Comparison of ENCODE assay signal across 1 cellular context in genomic region chr13:98200211-98200878, GRCh38.
TF ChIP-seq lines count a peak whose summit lies in the region.

No MANE protein-coding gene starts in this region.

TF ChIP-seq in GM23338, 12 proteins besides CTCF, POLR2A, EP300 and RAD21:
- TF ChIP-seq, protein P1, sequence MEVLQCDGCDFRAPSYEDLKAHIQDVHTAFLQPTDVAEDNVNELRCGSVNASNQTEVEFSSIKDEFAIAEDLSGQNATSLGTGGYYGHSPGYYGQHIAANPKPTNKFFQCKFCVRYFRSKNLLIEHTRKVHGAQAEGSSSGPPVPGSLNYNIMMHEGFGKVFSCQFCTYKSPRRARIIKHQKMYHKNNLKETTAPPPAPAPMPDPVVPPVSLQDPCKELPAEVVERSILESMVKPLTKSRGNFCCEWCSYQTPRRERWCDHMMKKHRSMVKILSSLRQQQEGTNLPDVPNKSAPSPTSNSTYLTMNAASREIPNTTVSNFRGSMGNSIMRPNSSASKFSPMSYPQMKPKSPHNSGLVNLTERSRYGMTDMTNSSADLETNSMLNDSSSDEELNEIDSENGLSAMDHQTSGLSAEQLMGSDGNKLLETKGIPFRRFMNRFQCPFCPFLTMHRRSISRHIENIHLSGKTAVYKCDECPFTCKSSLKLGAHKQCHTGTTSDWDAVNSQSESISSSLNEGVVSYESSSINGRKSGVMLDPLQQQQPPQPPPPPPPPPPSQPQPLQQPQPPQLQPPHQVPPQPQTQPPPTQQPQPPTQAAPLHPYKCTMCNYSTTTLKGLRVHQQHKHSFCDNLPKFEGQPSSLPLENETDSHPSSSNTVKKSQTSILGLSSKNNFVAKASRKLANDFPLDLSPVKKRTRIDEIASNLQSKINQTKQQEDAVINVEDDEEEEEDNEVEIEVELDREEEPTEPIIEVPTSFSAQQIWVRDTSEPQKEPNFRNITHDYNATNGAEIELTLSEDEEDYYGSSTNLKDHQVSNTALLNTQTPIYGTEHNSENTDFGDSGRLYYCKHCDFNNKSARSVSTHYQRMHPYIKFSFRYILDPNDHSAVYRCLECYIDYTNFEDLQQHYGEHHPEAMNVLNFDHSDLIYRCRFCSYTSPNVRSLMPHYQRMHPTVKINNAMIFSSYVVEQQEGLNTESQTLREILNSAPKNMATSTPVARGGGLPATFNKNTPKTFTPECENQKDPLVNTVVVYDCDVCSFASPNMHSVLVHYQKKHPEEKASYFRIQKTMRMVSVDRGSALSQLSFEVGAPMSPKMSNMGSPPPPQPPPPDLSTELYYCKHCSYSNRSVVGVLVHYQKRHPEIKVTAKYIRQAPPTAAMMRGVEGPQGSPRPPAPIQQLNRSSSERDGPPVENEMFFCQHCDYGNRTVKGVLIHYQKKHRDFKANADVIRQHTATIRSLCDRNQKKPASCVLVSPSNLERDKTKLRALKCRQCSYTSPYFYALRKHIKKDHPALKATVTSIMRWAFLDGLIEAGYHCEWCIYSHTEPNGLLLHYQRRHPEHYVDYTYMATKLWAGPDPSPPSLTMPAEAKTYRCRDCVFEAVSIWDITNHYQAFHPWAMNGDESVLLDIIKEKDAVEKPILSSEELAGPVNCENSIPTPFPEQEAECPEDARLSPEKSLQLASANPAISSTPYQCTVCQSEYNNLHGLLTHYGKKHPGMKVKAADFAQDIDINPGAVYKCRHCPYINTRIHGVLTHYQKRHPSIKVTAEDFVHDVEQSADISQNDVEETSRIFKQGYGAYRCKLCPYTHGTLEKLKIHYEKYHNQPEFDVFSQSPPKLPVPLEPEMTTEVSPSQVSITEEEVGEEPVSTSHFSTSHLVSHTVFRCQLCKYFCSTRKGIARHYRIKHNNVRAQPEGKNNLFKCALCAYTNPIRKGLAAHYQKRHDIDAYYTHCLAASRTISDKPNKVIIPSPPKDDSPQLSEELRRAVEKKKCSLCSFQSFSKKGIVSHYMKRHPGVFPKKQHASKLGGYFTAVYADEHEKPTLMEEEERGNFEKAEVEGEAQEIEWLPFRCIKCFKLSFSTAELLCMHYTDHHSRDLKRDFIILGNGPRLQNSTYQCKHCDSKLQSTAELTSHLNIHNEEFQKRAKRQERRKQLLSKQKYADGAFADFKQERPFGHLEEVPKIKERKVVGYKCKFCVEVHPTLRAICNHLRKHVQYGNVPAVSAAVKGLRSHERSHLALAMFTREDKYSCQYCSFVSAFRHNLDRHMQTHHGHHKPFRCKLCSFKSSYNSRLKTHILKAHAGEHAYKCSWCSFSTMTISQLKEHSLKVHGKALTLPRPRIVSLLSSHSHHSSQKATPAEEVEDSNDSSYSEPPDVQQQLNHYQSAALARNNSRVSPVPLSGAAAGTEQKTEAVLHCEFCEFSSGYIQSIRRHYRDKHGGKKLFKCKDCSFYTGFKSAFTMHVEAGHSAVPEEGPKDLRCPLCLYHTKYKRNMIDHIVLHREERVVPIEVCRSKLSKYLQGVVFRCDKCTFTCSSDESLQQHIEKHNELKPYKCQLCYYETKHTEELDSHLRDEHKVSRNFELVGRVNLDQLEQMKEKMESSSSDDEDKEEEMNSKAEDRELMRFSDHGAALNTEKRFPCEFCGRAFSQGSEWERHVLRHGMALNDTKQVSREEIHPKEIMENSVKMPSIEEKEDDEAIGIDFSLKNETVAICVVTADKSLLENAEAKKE (CRISPR knock-in tag; IDR thresholded peaks at IDR 0.05), result no peak
- TF ChIP-seq POLR2AphosphoS5 (IDR thresholded peaks at IDR 0.05; ENCODE audit: low read depth), result peak; percentile 25; the same call in 1 of the 2 replicates
